17 cellular contexts compared by ENCODE assay signal in the genomic region with DNA sequence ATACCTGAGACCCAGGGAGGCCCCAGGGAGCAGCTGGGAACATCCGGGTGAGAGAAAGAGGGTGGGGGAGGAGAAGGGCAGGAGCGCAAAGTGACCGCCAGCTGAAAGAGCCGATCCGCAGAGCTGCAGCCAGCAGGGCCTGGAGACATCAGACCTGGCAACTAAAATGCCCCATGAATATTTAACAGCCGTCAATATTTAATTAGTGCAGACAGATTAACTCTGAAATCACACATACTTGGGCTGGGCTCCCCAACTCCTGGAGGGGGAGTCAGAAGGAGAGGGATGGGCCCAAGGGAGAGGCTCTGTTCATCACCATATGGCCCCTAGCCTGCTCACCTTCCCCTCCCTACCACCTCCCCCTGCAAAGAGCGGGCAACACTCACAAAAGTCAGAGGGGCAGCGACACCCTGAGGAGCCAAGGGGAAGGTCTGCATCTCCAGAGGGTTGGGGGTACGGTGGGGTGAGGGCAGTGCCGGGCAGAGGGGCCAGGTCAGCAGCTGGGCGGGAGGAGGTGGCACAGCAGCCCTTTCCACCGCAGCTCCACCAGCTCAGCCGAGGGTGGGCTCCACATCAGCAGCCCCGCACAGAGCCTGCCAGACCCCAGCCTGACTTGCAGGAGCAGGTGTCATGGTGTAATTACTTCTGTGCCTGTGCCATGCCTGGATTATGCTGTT.
DNase-seq lines count a peak whose midpoint lies in the region; ATAC-seq and TF ChIP-seq lines count a peak whose summit lies in the region.
"Had no signal": no experiment of that assay in that cellular context is flagged by ENCODE, and none has a peak within 500 bp of the region (broad histone marks: within the 10 kb centered on the region; RNA-seq: fewer than 3 reads in every experiment).

No MANE protein-coding gene starts in this region.

- no peak overlapping the region for H3K18ac ChIP-seq in mesendoderm (ENCODE audit: low read length)

- no peak overlapping the region for H4K5ac ChIP-seq in mesendoderm (ENCODE audit: low read length)

- DNase-seq in NCI-H524 treated with DMSO at 0.1 percent for 48 hours (lab: John Stamatoyannopoulos, UW) (peak; percentile 69), endodermal cell (peak; percentile 90), mesendoderm (peak; percentile 49), DMS53 (lab: John Stamatoyannopoulos, UW) (no peak)
- no peak for DNase-seq in NK-92 treated with Interleukin-12 subunit alpha and Interleukin-12 subunit beta, amount 100 ng/mL, for 24 hours (lab: John Stamatoyannopoulos, UW)
- DNase-seq: Calu3; CD4-positive, alpha-beta T cell; DND-41; NCI-H146; NCI-H526 treated with DMSO at 0.1 percent for 48 hours; SHP77; T-helper 17 cell had no signal

- H2BK15ac ChIP-seq in mesendoderm (replicated peaks; ENCODE audit: low read depth), result no peak overlapping the region

- H3K27me3 ChIP-seq in HUES6 (ENCODE audit: control insufficient read depth, insufficient read depth, low read length) (peaks cover 32% of the 10 kb centered on the region), endodermal cell (ENCODE audit: control insufficient read depth, insufficient read depth, low read length, poor library complexity, severe bottlenecking) (peaks cover 20% of the 10 kb centered on the region), mesendoderm (ENCODE audit: insufficient read depth, low read length, poor library complexity) (no peaks in the 10 kb centered on the region)

- H3K27ac ChIP-seq in HUES6 (ENCODE audit: low read depth, low read length) (no peak overlapping the region), endodermal cell (ENCODE audit: low read depth, low read length) (no peak overlapping the region), mesendoderm (ENCODE audit: low read depth, low read length) (no peak overlapping the region)

- no peaks in the 10 kb centered on the region for H3K9me3 Mint-ChIP-seq in endodermal cell
- H3K9me3 Mint-ChIP-seq: CD4-positive, alpha-beta T cell had no signal

- H3K4me3 ChIP-seq in HUES6 (ENCODE audit: low read depth, low read length) (peak overlapping the region; percentile 30; the same call in 1 of the 2 replicates), endodermal cell (ENCODE audit: low read length) (no peak overlapping the region), mesendoderm (ENCODE audit: low read length) (no peak overlapping the region)
- H3K4me3 ChIP-seq: HAP-1 had no signal

- no peak overlapping the region for H2AK5ac ChIP-seq in mesendoderm (ENCODE audit: low read length)

- no peak overlapping the region for H3K27ac Mint-ChIP-seq in endodermal cell
- H3K27ac Mint-ChIP-seq: B cell; CD4-positive, alpha-beta T cell; T-helper 17 cell had no signal

- H3K4me1 Mint-ChIP-seq in endodermal cell, result peaks cover 8% of the 10 kb centered on the region
- H3K4me1 Mint-ChIP-seq: B cell had no signal

- H3K9me3 ChIP-seq in HUES6 (ENCODE audit: control insufficient read depth, insufficient read depth, low read depth, low read length) (no peaks in the 10 kb centered on the region), endodermal cell (ENCODE audit: control insufficient read depth, low read length) (no peaks in the 10 kb centered on the region)
- H3K9me3 ChIP-seq: HAP-1 had no signal

- H3K36me3 ChIP-seq in HUES6 (ENCODE audit: control insufficient read depth, insufficient read depth, low read length), result no peaks in the 10 kb centered on the region
- H3K36me3 ChIP-seq in endodermal cell (ENCODE audit: control insufficient read depth, insufficient read depth, low read length), result no peaks in the 10 kb centered on the region
- no peaks in the 10 kb centered on the region for H3K36me3 ChIP-seq in mesendoderm (ENCODE audit: control insufficient read depth, insufficient read depth, low read length)
- H3K36me3 ChIP-seq: HAP-1 had no signal

- H3K4me3 Mint-ChIP-seq in endodermal cell, result peak overlapping the region; percentile 58
- H3K4me3 Mint-ChIP-seq: B cell; CD4-positive, alpha-beta T cell had no signal

- H3K9ac ChIP-seq in HUES6 (ENCODE audit: low read length) (no peak overlapping the region), endodermal cell (ENCODE audit: extremely low read depth, low read length, poor library complexity, severe bottlenecking) (no peak overlapping the region), mesendoderm (ENCODE audit: low read length) (no peak overlapping the region)

- no peak overlapping the region for H3K23ac ChIP-seq in mesendoderm (ENCODE audit: low read length)

- no peaks in the 10 kb centered on the region for H3K36me3 Mint-ChIP-seq in endodermal cell (ENCODE audit: low read depth)

- H3K79me2 ChIP-seq in mesendoderm (ENCODE audit: control insufficient read depth, insufficient read depth, low read length), result no peaks in the 10 kb centered on the region

- H2BK5ac ChIP-seq in mesendoderm (ENCODE audit: low read length), result no peak overlapping the region

- no peak overlapping the region for H2BK120ac ChIP-seq in mesendoderm (ENCODE audit: low read depth, low read length)

- H3K27me3 Mint-ChIP-seq in endodermal cell (ENCODE audit: insufficient read depth), result peaks cover 40% of the 10 kb centered on the region

- no peak for ATAC-seq in GM21381 (IDR thresholded peaks at IDR 0.05; ENCODE audit: unreplicated experiment)
- ATAC-seq: SK-N-SH treated with all-trans-retinoic acid at 6 μM for 48 hours, T-helper 17 cell had no signal

- no peak overlapping the region for H3K4me2 ChIP-seq in mesendoderm (ENCODE audit: low read length)

- TF ChIP-seq CTCF in endodermal cell (conservative IDR thresholded peaks at IDR 0.05), result peak; percentile 46

- H3K4ac ChIP-seq in mesendoderm (ENCODE audit: low read depth, low read length), result no peak overlapping the region

- WGBS in endodermal cell (ENCODE audit: insufficient coverage in 1 of 2, insufficient read length in 1 of 2), 2 experiments, result 53 to 67% methylated on average over 7 to 13 of the region's 14 CpGs
- no CpG with 5 or more reads among the region's 14 CpGs for WGBS in mesendoderm (ENCODE audit: extremely low coverage, insufficient coverage, low lambda C conversion rate)

- H4K8ac ChIP-seq in mesendoderm (ENCODE audit: low read depth, low read length), result no peak overlapping the region

- H3K4me1 ChIP-seq in HUES6 (ENCODE audit: control insufficient read depth, insufficient read depth, low read length), result peaks cover 6% of the 10 kb centered on the region; the same call in 1 of the 2 replicates
- H3K4me1 ChIP-seq in endodermal cell (ENCODE audit: control insufficient read depth, insufficient read depth, low read length), result no peaks in the 10 kb centered on the region
- H3K4me1 ChIP-seq in mesendoderm (ENCODE audit: control insufficient read depth, low read depth, low read length), result no peaks in the 10 kb centered on the region
- H3K4me1 ChIP-seq: HAP-1 had no signal

- no peaks in the 10 kb centered on the region for H3K79me1 ChIP-seq in mesendoderm (ENCODE audit: low read length)

- peak overlapping the region; percentile 35 for H3K56ac ChIP-seq in mesendoderm (ENCODE audit: low read length)

Comparison
In these comparisons a context has a peak if more than half of its experiments do, and no peak if none do; other contexts are left out.
1. DNase-seq: peak in NCI-H524 treated with DMSO at 0.1 percent for 48 hours (single experiment), endodermal cell (single experiment) and mesendoderm (single experiment); none in DMS53 (single experiment) and NK-92 treated with Interleukin-12 subunit alpha and Interleukin-12 subunit beta, amount 100 ng/mL, for 24 hours (single experiment).